Comparison of ENCODE assay signal across 1 cellular context in the genomic region with DNA sequence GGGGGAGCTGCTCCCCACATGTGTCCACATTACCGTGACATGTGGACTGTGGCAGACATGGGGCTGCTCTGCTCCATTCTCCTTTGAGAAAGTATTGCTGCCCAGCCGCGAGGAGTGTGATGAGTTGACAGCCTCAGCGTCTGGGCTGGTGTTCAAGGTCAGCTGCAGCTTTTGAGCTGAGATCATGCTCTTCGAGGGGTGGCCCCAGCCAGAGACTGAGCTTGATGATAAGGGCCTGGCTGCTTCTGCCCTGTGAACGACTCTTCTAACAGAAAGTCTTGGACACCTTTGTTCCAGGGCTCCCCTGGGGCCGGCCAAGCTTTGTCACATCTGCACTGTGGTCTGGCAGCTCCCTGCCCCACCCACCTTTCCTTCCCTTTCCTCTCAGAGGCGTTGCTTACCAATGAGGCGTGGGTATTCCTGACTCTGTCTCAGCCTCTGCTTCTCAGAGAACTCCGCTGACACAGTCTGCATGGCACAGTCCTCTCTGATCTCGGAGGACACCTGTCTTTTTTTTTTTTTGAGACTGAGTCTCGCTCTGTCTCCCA.
TF ChIP-seq lines count a peak whose summit lies in the region.

No MANE protein-coding gene starts in this region.

TF ChIP-seq in GM12878, 131 proteins besides CTCF, POLR2A, EP300 and RAD21 (continued from another document):
- TF ChIP-seq CUX1 (IDR thresholded peaks at IDR 0.05; ENCODE audit: insufficient replicate concordance, low read depth, low read length) (no peak), STAT1 (conservative IDR thresholded peaks at IDR 0.05) (no peak), ATF7 (IDR thresholded peaks at IDR 0.05; ENCODE audit: low read depth) (no peak), ZNF217 (IDR thresholded peaks at IDR 0.05) (no peak), RELB (IDR thresholded peaks at IDR 0.05; ENCODE audit: low read depth) (no peak), NFYA (IDR thresholded peaks at IDR 0.05; ENCODE audit: borderline replicate concordance, low read depth, low read length) (no peak)
